ENCODE assay signal across 13 cellular contexts in the genomic region with DNA sequence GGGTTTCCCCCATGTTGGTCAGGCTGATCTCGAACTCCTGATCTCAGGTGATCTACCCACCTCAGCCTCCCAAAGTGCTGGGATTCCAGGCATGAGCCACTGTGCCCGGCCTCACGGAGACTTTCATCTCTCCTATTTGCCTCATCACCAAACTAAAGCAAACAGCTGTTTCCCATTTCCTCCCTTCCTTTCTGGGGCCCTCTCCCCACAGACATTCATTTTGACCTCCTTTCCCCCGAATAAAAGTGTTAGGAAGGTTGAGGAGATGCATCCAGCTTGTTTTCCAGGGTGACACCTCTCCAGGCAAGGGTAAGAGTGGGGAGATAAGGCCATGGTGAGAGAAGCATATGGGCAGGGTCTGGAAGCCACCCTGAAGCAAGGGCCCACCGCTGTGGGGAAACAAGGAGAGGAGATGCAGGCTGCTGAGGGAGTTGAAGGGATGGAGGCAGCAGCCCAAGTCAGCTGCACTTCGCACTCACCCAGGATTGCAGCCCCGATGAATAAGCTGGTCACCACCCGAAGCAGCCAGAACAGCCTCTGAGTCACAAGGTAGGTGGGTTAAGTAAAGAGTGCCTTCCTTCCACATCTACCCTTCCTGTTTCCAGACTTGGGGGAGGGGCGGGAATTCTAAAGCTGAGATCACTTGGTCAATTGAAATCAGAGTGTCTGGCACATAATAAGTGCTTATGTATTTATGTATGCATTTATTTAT. TPM values are rescaled to one million over a fixed set of nuclear protein-coding genes. Genes with fewer than 3 reads are reported as not detected.
DNase-seq lines count a peak whose midpoint lies in the region; ATAC-seq, FAIRE-seq and TF ChIP-seq lines count a peak whose summit lies in the region.
"Had no signal": no experiment of that assay in that cellular context is flagged by ENCODE, and none has a peak within 500 bp of the region (broad histone marks: within the 10 kb centered on the region; RNA-seq: fewer than 3 reads in every experiment).

No MANE protein-coding gene starts in this region.

- no peaks in the 10 kb centered on the region for H3K9me3 ChIP-seq in vagina
- H3K9me3 ChIP-seq: Peyer's patch, tibial artery had no signal

- no peak overlapping the region for H3K4me3 ChIP-seq in vagina
- H3K4me3 ChIP-seq: Peyer's patch, tibial artery had no signal

- TF ChIP-seq POLR2A in vagina (IDR thresholded peaks at IDR 0.05), result no peak

- no peak for TF ChIP-seq CTCF in vagina (IDR thresholded peaks at IDR 0.05)

- H3K27ac ChIP-seq in vagina, result no peak overlapping the region
- H3K27ac ChIP-seq: Peyer's patch, tibial artery had no signal

- H3K36me3 ChIP-seq in vagina, result no peaks in the 10 kb centered on the region
- H3K36me3 ChIP-seq: Peyer's patch, tibial artery had no signal

- H3K4me1 ChIP-seq in vagina, result peaks cover 12% of the 10 kb centered on the region

- peak; percentile 88 for DNase-seq in ELR (ENCODE audit: low read depth)
- DNase-seq in RCC 7860 (ENCODE audit: low spot score), result peak; percentile 83
- peak; percentile 47 for DNase-seq in fibroblast of gingiva (ENCODE audit: low read depth)
- DNase-seq in renal cortical epithelial cell (ENCODE audit: low read depth), result peak; percentile 90
- no peak for DNase-seq in vagina (ENCODE audit: extremely low spot score in 2 of 2)
- no peak for DNase-seq in superior temporal gyrus (ENCODE audit: extremely low spot score)
- no peak for DNase-seq in NCI-H1436 (lab: John Stamatoyannopoulos, UW)
- DNase-seq: activated effector memory CD4-positive, alpha-beta T cell treated with Interleukin-2 at 50 U/mL for 16 hours; DND-41; NCI-H1694; Peyer's patch; tibial artery had no signal

- intact Hi-C loops in vagina (cut with DNase I), result no loop called here

- H3K27me3 ChIP-seq in vagina, result no peaks in the 10 kb centered on the region

- no peak for ATAC-seq in HG03280 (IDR thresholded peaks at IDR 0.05; ENCODE audit: unreplicated experiment)

- FAIRE-seq in RCC 7860 (lab: Jason Lieb, UNC), result peak; percentile 78

RNA-seq across cellular contexts. Expression of gene DUOXA2, which starts 7.7 kb away (rescaled TPM):
- not detected in 2 replicates for total RNA-seq in renal cortical epithelial cell
- 1.5 TPM for total RNA-seq in vagina

RNA-seq across cellular contexts. Expression of gene DUOXA1, which starts 7.8 kb away (rescaled TPM):
- total RNA-seq in renal cortical epithelial cell, result not detected in 2 replicates
- 66.5 TPM for total RNA-seq in vagina

RNA-seq across cellular contexts. Expression of gene DUOX2, which starts 7.9 kb away (rescaled TPM):
- total RNA-seq in renal cortical epithelial cell (0.05 TPM in 1 of 2 replicates, not detected in the other), vagina (20.6 TPM)

RNA-seq across cellular contexts. Expression of gene DUOX1, which starts 7.9 kb away (rescaled TPM):
- total RNA-seq in renal cortical epithelial cell (0.35 and 0.50 TPM in 2 replicates), vagina (98.7 TPM)

Comparison
In these comparisons a context has a peak if more than half of its experiments do, and no peak if none do; other contexts are left out.
1. DNase-seq: peak in ELR (single experiment), RCC 7860 (single experiment), fibroblast of gingiva (single experiment) and renal cortical epithelial cell (single experiment); none in vagina (0 of 2), superior temporal gyrus (single experiment) and NCI-H1436 (single experiment).
2. RNA of gene DUOXA1, which starts 7.8 kb away (total RNA-seq): 66.5 TPM in vagina (single experiment); not detected in renal cortical epithelial cell; every median in the first group is over 10 times any median in the second.
3. RNA of gene DUOX2, which starts 7.9 kb away (total RNA-seq): 20.6 TPM in vagina (single experiment); 0.05 TPM in renal cortical epithelial cell; every median in the first group is over 10 times any median in the second.